In the genomic region with DNA sequence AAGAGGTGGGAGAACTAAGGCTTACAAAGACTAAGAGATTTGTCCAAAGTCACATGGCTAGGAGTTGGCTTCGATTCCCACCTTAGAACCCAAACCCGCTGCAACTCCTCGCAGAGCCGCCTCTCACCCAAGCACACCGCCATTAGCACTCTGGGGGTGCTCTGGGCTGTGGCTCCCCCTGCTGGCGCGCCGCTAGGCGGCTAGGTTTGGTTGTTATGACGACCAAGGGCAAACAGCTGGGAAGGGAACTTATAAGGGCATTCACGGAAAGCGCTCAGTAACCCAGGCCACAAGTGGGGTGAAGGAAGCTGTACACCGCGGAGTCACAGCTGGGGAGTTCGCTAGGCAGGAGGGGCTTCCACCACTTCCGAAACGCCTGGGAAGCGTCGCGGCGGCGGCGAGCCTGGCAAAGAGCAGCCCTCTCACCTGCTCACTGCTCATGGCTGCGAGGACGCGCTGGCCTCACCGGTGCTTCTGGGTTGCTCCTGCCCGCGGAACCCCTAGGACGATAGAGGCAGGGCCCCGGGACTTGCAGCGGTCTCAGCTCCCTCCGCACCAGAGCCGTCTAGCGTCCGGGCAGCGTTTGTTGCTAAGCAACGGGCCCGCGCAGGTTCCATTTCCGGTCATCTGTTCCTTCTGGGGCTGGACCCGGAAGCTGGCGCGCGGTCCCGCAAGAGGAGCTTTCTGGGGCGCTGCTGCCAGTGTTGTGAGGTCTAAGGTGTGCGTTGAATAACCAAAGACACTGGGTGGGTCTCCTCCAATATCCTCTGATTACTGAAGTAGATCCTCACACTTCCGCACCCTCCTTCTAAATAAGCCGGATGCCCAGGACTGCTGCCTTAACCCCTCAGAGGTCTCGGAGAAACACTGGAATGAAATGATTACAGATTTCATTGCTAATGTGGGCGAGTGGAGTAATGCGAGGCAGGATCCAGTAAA, we compare ENCODE assay signal across 1 cellular context.
TF ChIP-seq lines count a peak whose summit lies in the region.

A gene (minus strand): TSS at position 567 of the 939 bp plus-strand sequence. CDS start 126 bp downstream, at position 441.

TF ChIP-seq in HepG2, 621 proteins besides CTCF, POLR2A, EP300 and RAD21 (continued from another document and continues in another):
- TF ChIP-seq, protein P1, sequence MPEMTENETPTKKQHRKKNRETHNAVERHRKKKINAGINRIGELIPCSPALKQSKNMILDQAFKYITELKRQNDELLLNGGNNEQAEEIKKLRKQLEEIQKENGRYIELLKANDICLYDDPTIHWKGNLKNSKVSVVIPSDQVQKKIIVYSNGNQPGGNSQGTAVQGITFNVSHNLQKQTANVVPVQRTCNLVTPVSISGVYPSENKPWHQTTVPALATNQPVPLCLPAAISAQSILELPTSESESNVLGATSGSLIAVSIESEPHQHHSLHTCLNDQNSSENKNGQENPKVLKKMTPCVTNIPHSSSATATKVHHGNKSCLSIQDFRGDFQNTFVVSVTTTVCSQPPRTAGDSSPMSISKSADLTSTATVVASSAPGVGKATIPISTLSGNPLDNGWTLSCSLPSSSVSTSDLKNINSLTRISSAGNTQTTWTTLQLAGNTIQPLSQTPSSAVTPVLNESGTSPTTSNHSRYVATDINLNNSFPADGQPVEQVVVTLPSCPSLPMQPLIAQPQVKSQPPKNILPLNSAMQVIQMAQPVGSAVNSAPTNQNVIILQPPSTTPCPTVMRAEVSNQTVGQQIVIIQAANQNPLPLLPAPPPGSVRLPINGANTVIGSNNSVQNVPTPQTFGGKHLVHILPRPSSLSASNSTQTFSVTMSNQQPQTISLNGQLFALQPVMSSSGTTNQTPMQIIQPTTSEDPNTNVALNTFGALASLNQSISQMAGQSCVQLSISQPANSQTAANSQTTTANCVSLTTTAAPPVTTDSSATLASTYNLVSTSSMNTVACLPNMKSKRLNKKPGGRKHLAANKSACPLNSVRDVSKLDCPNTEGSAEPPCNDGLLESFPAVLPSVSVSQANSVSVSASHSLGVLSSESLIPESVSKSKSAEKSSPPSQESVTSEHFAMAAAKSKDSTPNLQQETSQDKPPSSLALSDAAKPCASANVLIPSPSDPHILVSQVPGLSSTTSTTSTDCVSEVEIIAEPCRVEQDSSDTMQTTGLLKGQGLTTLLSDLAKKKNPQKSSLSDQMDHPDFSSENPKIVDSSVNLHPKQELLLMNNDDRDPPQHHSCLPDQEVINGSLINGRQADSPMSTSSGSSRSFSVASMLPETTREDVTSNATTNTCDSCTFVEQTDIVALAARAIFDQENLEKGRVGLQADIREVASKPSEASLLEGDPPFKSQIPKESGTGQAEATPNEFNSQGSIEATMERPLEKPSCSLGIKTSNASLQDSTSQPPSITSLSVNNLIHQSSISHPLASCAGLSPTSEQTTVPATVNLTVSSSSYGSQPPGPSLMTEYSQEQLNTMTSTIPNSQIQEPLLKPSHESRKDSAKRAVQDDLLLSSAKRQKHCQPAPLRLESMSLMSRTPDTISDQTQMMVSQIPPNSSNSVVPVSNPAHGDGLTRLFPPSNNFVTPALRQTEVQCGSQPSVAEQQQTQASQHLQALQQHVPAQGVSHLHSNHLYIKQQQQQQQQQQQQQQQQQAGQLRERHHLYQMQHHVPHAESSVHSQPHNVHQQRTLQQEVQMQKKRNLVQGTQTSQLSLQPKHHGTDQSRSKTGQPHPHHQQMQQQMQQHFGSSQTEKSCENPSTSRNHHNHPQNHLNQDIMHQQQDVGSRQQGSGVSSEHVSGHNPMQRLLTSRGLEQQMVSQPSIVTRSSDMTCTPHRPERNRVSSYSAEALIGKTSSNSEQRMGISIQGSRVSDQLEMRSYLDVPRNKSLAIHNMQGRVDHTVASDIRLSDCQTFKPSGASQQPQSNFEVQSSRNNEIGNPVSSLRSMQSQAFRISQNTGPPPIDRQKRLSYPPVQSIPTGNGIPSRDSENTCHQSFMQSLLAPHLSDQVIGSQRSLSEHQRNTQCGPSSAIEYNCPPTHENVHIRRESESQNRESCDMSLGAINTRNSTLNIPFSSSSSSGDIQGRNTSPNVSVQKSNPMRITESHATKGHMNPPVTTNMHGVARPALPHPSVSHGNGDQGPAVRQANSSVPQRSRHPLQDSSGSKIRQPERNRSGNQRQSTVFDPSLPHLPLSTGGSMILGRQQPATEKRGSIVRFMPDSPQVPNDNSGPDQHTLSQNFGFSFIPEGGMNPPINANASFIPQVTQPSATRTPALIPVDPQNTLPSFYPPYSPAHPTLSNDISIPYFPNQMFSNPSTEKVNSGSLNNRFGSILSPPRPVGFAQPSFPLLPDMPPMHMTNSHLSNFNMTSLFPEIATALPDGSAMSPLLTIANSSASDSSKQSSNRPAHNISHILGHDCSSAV (CRISPR knock-in tag; IDR thresholded peaks at IDR 0.05; ENCODE audit: borderline replicate concordance): no peak
- TF ChIP-seq ZSCAN12 (CRISPR knock-in tag; IDR thresholded peaks at IDR 0.05): no peak
- peak; percentile 97 for TF ChIP-seq ZNF619 (CRISPR knock-in tag; IDR thresholded peaks at IDR 0.05)
- TF ChIP-seq TBX3 (IDR thresholded peaks at IDR 0.05; ENCODE audit: borderline replicate concordance): no peak
- TF ChIP-seq ZNF230 (CRISPR knock-in tag; IDR thresholded peaks at IDR 0.05): peak; percentile 85
- TF ChIP-seq, protein P2, sequence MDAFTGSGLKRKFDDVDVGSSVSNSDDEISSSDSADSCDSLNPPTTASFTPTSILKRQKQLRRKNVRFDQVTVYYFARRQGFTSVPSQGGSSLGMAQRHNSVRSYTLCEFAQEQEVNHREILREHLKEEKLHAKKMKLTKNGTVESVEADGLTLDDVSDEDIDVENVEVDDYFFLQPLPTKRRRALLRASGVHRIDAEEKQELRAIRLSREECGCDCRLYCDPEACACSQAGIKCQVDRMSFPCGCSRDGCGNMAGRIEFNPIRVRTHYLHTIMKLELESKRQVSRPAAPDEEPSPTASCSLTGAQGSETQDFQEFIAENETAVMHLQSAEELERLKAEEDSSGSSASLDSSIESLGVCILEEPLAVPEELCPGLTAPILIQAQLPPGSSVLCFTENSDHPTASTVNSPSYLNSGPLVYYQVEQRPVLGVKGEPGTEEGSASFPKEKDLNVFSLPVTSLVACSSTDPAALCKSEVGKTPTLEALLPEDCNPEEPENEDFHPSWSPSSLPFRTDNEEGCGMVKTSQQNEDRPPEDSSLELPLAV (CRISPR knock-in tag; conservative IDR thresholded peaks at IDR 0.05; ENCODE audit: low read depth): no peak
- TF ChIP-seq, protein P3, sequence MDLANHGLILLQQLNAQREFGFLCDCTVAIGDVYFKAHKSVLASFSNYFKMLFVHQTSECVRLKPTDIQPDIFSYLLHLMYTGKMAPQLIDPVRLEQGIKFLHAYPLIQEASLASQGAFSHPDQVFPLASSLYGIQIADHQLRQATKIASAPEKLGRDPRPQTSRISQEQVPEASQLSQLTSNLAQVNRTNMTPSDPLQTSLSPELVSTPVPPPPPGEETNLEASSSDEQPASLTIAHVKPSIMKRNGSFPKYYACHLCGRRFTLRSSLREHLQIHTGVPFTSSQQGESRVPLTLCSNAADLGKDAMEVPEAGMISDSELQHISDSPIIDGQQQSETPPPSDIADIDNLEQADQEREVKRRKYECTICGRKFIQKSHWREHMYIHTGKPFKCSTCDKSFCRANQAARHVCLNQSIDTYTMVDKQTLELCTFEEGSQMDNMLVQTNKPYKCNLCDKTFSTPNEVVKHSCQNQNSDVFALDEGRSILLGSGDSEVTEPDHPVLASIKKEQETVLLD (CRISPR knock-in tag; IDR thresholded peaks at IDR 0.05; ENCODE audit: low read depth): no peak
- peak; percentile 65; the same call in 1 of the 2 replicates for TF ChIP-seq FOXJ3 (CRISPR knock-in tag; IDR thresholded peaks at IDR 0.05; ENCODE audit: borderline replicate concordance)
- TF ChIP-seq NFATC3 (CRISPR knock-in tag; IDR thresholded peaks at IDR 0.05): no peak
- TF ChIP-seq, protein P4, sequence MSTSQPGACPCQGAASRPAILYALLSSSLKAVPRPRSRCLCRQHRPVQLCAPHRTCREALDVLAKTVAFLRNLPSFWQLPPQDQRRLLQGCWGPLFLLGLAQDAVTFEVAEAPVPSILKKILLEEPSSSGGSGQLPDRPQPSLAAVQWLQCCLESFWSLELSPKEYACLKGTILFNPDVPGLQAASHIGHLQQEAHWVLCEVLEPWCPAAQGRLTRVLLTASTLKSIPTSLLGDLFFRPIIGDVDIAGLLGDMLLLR (CRISPR knock-in tag; IDR thresholded peaks at IDR 0.05): 0 out of 2 replicates have a peak, but pooled peaks have one; percentile 27
- no peak for TF ChIP-seq ATF1 (CRISPR knock-in tag; IDR thresholded peaks at IDR 0.05)
- TF ChIP-seq ZNF7 (CRISPR knock-in tag; IDR thresholded peaks at IDR 0.05): 0 out of 2 replicates have a peak, but pooled peaks have one; percentile 15
- TF ChIP-seq, protein P5, sequence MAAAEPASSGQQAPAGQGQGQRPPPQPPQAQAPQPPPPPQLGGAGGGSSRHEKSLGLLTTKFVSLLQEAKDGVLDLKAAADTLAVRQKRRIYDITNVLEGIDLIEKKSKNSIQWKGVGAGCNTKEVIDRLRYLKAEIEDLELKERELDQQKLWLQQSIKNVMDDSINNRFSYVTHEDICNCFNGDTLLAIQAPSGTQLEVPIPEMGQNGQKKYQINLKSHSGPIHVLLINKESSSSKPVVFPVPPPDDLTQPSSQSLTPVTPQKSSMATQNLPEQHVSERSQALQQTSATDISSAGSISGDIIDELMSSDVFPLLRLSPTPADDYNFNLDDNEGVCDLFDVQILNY (CRISPR knock-in tag; conservative IDR thresholded peaks at IDR 0.05): peak; percentile 39; the same call in 1 of the 2 replicates
- TF ChIP-seq KLF9 (CRISPR knock-in tag; IDR thresholded peaks at IDR 0.05; ENCODE audit: low read depth): no peak
- TF ChIP-seq ZBTB20 (CRISPR knock-in tag; IDR thresholded peaks at IDR 0.05; ENCODE audit: borderline replicate concordance, low read depth): peak; percentile 84; the same call in 1 of the 2 replicates
- no peak for TF ChIP-seq NR1H2 (CRISPR knock-in tag; IDR thresholded peaks at IDR 0.05; ENCODE audit: borderline replicate concordance, low read depth)
- peak; percentile 52; the same call in 1 of the 2 replicates for TF ChIP-seq FOXA3 (CRISPR knock-in tag; IDR thresholded peaks at IDR 0.05)
- no peak for TF ChIP-seq ZBTB8A (CRISPR knock-in tag; IDR thresholded peaks at IDR 0.05; ENCODE audit: borderline replicate concordance, low read depth)
- peak; percentile 86 for TF ChIP-seq HDAC1 (CRISPR knock-in tag; IDR thresholded peaks at IDR 0.05)
- TF ChIP-seq ZNF572 (CRISPR knock-in tag; IDR thresholded peaks at IDR 0.05): peak; percentile 33; the same call in 1 of the 2 replicates
- peak; percentile 39; the same call in 1 of the 2 replicates for TF ChIP-seq MTF1 (CRISPR knock-in tag; IDR thresholded peaks at IDR 0.05)
- peak; percentile 41; the same call in 1 of the 2 replicates for TF ChIP-seq FOSL2 (CRISPR knock-in tag; IDR thresholded peaks at IDR 0.05)
- no peak for TF ChIP-seq ZNF629 (CRISPR knock-in tag; conservative IDR thresholded peaks at IDR 0.05)
- TF ChIP-seq NFYC (CRISPR knock-in tag; IDR thresholded peaks at IDR 0.05): peak; percentile 34; the same call in 1 of the 2 replicates
- peak; percentile 91; the same call in 1 of the 2 replicates for TF ChIP-seq ZNF891 (CRISPR knock-in tag; IDR thresholded peaks at IDR 0.05)
- TF ChIP-seq, protein P6, sequence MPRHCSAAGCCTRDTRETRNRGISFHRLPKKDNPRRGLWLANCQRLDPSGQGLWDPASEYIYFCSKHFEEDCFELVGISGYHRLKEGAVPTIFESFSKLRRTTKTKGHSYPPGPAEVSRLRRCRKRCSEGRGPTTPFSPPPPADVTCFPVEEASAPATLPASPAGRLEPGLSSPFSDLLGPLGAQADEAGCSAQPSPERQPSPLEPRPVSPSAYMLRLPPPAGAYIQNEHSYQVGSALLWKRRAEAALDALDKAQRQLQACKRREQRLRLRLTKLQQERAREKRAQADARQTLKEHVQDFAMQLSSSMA (CRISPR knock-in tag; IDR thresholded peaks at IDR 0.05): no peak; the same call in 1 of the 2 replicates
- TF ChIP-seq ZMYM2 (CRISPR knock-in tag; IDR thresholded peaks at IDR 0.05): peak; percentile 71; the same call in 1 of the 2 replicates
- TF ChIP-seq ZNF121 (CRISPR knock-in tag; IDR thresholded peaks at IDR 0.05): no peak
- TF ChIP-seq, protein P7, sequence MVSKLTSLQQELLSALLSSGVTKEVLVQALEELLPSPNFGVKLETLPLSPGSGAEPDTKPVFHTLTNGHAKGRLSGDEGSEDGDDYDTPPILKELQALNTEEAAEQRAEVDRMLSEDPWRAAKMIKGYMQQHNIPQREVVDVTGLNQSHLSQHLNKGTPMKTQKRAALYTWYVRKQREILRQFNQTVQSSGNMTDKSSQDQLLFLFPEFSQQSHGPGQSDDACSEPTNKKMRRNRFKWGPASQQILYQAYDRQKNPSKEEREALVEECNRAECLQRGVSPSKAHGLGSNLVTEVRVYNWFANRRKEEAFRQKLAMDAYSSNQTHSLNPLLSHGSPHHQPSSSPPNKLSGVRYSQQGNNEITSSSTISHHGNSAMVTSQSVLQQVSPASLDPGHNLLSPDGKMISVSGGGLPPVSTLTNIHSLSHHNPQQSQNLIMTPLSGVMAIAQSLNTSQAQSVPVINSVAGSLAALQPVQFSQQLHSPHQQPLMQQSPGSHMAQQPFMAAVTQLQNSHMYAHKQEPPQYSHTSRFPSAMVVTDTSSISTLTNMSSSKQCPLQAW (CRISPR knock-in tag; IDR thresholded peaks at IDR 0.05): no peak; the same call in 1 of the 2 replicates
- 0 out of 2 replicates have a peak, but pooled peaks have one; percentile 73 for TF ChIP-seq PAX8 (CRISPR knock-in tag; IDR thresholded peaks at IDR 0.05; ENCODE audit: borderline replicate concordance)
- TF ChIP-seq, protein P8, sequence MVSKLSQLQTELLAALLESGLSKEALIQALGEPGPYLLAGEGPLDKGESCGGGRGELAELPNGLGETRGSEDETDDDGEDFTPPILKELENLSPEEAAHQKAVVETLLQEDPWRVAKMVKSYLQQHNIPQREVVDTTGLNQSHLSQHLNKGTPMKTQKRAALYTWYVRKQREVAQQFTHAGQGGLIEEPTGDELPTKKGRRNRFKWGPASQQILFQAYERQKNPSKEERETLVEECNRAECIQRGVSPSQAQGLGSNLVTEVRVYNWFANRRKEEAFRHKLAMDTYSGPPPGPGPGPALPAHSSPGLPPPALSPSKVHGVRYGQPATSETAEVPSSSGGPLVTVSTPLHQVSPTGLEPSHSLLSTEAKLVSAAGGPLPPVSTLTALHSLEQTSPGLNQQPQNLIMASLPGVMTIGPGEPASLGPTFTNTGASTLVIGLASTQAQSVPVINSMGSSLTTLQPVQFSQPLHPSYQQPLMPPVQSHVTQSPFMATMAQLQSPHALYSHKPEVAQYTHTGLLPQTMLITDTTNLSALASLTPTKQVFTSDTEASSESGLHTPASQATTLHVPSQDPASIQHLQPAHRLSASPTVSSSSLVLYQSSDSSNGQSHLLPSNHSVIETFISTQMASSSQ (IDR thresholded peaks at IDR 0.05; ENCODE audit: low read depth): no peak
- TF ChIP-seq, protein P8 (CRISPR knock-in tag; IDR thresholded peaks at IDR 0.05; ENCODE audit: borderline replicate concordance): no peak
- no peak; the same call in 1 of the 2 replicates for TF ChIP-seq ZNF564 (CRISPR knock-in tag; IDR thresholded peaks at IDR 0.05)
- TF ChIP-seq RELA (CRISPR knock-in tag; IDR thresholded peaks at IDR 0.05): no peak
